ENCODE assay signal across 13 cellular contexts in genomic region chr10:3464760-3465405, GRCh38.
A peak's percentile ranks its signal among the peaks of the same experiment; 100 is the strongest.
DNase-seq lines count a peak whose midpoint lies in the region; ATAC-seq, FAIRE-seq and TF ChIP-seq lines count a peak whose summit lies in the region.
"Had no signal": no experiment of that assay in that cellular context is flagged by ENCODE, and none has a peak within 500 bp of the region (broad histone marks: within the 10 kb centered on the region; RNA-seq: fewer than 3 reads in every experiment).

No MANE protein-coding gene starts in this region.

- no peak for FAIRE-seq in HTR-8/SVneo (lab: Jason Lieb, UNC)

- DNase-seq in DMS53 (lab: John Stamatoyannopoulos, UW) (peak; percentile 74), SHP77 treated with DMSO at 0.1 percent for 48 hours (lab: John Stamatoyannopoulos, UW) (peak; percentile 5), fibroblast of peridontal ligament (ENCODE audit: extremely low read depth) (peak; percentile 16), psoas muscle (no peak), HTR-8/SVneo (ENCODE audit: insufficient read length, low spot score) (no peak), HAP-1 (ENCODE audit: low spot score in 2 of 2) (no peak)
- DNase-seq: activated CD4-positive, alpha-beta T cell treated with anti-CD3 and anti-CD28 coated beads for 4 hours; activated naive CD8-positive, alpha-beta T cell treated with anti-CD3 and anti-CD28 coated beads, Interleukin-2, amount 10 ng/mL, durations not matched to agents 7 days and 5 days; CD8-positive, alpha-beta T cell; effector memory CD4-positive, alpha-beta T cell; NCI-H526 had no signal

- ATAC-seq in psoas muscle: no peak
- ATAC-seq in HG03460 (IDR thresholded peaks at IDR 0.05; ENCODE audit: unreplicated experiment): no peak
- ATAC-seq in GM19328 (IDR thresholded peaks at IDR 0.05; ENCODE audit: unreplicated experiment): no peak
- ATAC-seq: CD8-positive, alpha-beta T cell had no signal

- no peak for TF ChIP-seq CTCF in psoas muscle (IDR thresholded peaks at IDR 0.05)

- intact Hi-C loops in psoas muscle (cut with DNase I): loop anchor here in 1 of 2 donors (5.0 kb wide), 3 partner anchors 62 to 442 kb away; no protein-coding TSS in a partner anchor

- in situ Hi-C loops in HAP-1 (cut with MboI; ENCODE audit: low sequenced_read_pairs): no loop called here

- H3K9me3 ChIP-seq in psoas muscle (no peaks in the 10 kb centered on the region), HAP-1 (no peaks in the 10 kb centered on the region)

- peak overlapping the region; percentile 91 for H3K27ac ChIP-seq in psoas muscle

- 76 to 83% (median 77%) methylated on average over 9 of the region's 9 CpGs for WGBS in psoas muscle, 3 donors

- no peaks in the 10 kb centered on the region for H3K27me3 ChIP-seq in psoas muscle (ENCODE audit: insufficient read depth in 3 of 3, low read length in 2 of 3)
- no peaks in the 10 kb centered on the region for H3K27me3 ChIP-seq in HAP-1 (ENCODE audit: low read depth)

- no peak overlapping the region for H3K4me3 ChIP-seq in psoas muscle
- no peak overlapping the region for H3K4me3 ChIP-seq in HAP-1

- H3K4me1 ChIP-seq in psoas muscle (peaks cover 28% of the 10 kb centered on the region), HAP-1 (no peaks in the 10 kb centered on the region)

- no peaks in the 10 kb centered on the region for H3K36me3 ChIP-seq in psoas muscle (ENCODE audit: insufficient read depth in 1 of 2, low read depth in 1 of 2)
- H3K36me3 ChIP-seq in HAP-1 (replicated peaks): no peaks in the 10 kb centered on the region

Comparison
In these comparisons a context has a peak if more than half of its experiments do, and no peak if none do; other contexts are left out.
1. DNase-seq: peak in DMS53 (single experiment), SHP77 treated with DMSO at 0.1 percent for 48 hours (single experiment) and fibroblast of peridontal ligament (single experiment); none in psoas muscle (0 of 2), HTR-8/SVneo (single experiment) and HAP-1 (0 of 2).